In the genomic region with DNA sequence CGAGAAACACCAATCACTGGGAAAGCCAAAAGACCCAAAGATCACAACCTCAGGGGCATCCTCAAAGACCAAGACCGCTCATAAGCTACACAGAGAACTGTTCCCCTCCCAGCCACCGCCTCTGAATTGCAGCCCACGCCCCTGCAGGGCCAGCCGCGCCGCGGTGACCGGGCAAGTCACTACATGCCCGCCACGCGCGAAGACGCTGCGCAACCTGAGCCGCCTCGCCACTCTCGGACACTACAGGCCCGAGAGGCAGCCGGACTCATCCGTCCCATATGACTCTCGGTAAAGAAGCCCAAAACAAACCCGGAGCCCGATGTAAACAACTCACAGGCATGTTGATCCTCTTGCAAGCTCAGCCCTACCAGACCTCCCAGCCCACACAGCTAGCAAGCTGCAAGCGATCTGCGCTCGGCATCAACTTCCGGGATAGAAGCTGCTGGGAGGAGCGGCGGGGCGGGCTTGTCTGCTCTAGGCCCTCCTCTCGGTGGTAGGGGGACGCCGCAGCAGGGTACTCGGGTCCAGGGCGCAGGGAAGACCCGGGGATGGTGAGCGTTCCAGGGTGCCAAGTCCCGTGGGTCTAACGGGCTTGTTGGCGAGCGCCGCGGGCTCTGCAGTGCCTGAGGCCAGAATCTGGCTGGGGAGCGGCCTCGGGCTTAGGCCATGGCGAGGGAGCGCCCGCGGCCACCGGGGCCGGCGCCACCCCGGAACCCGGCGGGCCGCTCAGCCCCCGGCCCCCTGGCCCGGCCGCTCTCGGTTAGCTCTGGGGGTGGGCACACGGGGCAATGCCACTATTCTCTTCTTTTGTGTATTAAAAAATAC, we compare ENCODE assay signal across 8 cellular contexts. TPM values are rescaled to one million over a fixed set of nuclear protein-coding genes. Genes with fewer than 3 reads are reported as not detected.
DNase-seq lines count a peak whose midpoint lies in the region; ATAC-seq and TF ChIP-seq lines count a peak whose summit lies in the region.

A gene (minus strand): TSS at position 412 of the 825 bp plus-strand sequence. CDS start 72 bp downstream, at position 340.

- TF ChIP-seq CTCF in GM10248 (IDR thresholded peaks at IDR 0.05; ENCODE audit: control extremely low read depth, extremely low read depth, low read depth, missing control alignments) (no peak), osteoblast (IDR thresholded peaks at IDR 0.05; ENCODE audit: extremely low read depth, low read depth, low read length) (no peak), testis (IDR thresholded peaks at IDR 0.05) (no peak)

- H4K20me1 ChIP-seq in osteoblast (ENCODE audit: insufficient read depth, low read length): peaks cover 3% of the 10 kb centered on the region

- H3K4me3 ChIP-seq in osteoblast (ENCODE audit: insufficient read depth, low read length): peak within 1 kb of the TSS; percentile 83
- H3K4me3 ChIP-seq in testis: peak within 1 kb of the TSS; percentile 94 to 95

- H3K27me3 ChIP-seq in osteoblast (ENCODE audit: insufficient read depth, low read length): no peaks in the 10 kb centered on the region
- H3K27me3 ChIP-seq in testis: no peaks in the 10 kb centered on the region

- peak within 1 kb of the TSS; percentile 82 for H3K27ac ChIP-seq in osteoblast (ENCODE audit: low read depth, low read length)
- H3K27ac ChIP-seq in testis: peak within 1 kb of the TSS; percentile 96 to 99

- POLR2A ChIA-PET in GM10248 (lab: Yijun Ruan, JAX): interaction anchor here (0.7 to 1.0 kb wide), 3 partner anchors 9 to 86 kb away, joined by 3 read pairs; no protein-coding TSS in a partner anchor

- H3K36me3 Mint-ChIP-seq in activated naive CD4-positive, alpha-beta T cell treated with anti-CD3 and anti-CD28 coated beads, Interleukin-2, amount 50 U/mL, for 72 hours: peaks cover 18 to 26% of the 10 kb centered on the region in 2 donors

- peak within 1 kb of the TSS; percentile 84 for H3K4me2 ChIP-seq in osteoblast (ENCODE audit: insufficient read depth, low read length)

- intact Hi-C loops in testis (cut with DNase I; ENCODE audit: low total_unique reads): no loop called here

- peak within 1 kb of the TSS; percentile 97 to 99 for H3K27ac Mint-ChIP-seq in activated naive CD4-positive, alpha-beta T cell treated with anti-CD3 and anti-CD28 coated beads, Interleukin-2, amount 50 U/mL, for 72 hours

- peaks cover 0 to 5% of the 10 kb centered on the region in 2 donors for H3K9me3 Mint-ChIP-seq in activated naive CD4-positive, alpha-beta T cell treated with anti-CD3 and anti-CD28 coated beads, Interleukin-2, amount 50 U/mL, for 72 hours

- peak; percentile 46 for TF ChIP-seq POLR2A in testis (IDR thresholded peaks at IDR 0.05)

- H2AFZ ChIP-seq in osteoblast (ENCODE audit: low read length): peak within 1 kb of the TSS; percentile 89

- CTCF ChIA-PET in GM10248 (lab: Yijun Ruan, JAX): interaction anchor here (0.8 to 1.4 kb wide), 7 partner anchors 9 to 310 kb away, joined by 3 to 5 read pairs (median 4); no protein-coding TSS in a partner anchor

- no peaks in the 10 kb centered on the region for H3K9me3 ChIP-seq in osteoblast (ENCODE audit: low read depth, low read length)
- no peaks in the 10 kb centered on the region for H3K9me3 ChIP-seq in testis

- WGBS in testis, 2 donors: 1 to 2% methylated on average over 26 to 62 of the region's 62 CpGs

- H3K4me1 ChIP-seq in osteoblast (ENCODE audit: insufficient read depth, low read length) (peaks cover 23% of the 10 kb centered on the region), testis (peaks cover 5% of the 10 kb centered on the region)

- ATAC-seq in HG02623 (IDR thresholded peaks at IDR 0.05; ENCODE audit: unreplicated experiment): peak; percentile 86
- ATAC-seq in activated naive CD4-positive, alpha-beta T cell treated with anti-CD3 and anti-CD28 coated beads, Interleukin-2, amount 50 U/mL, for 72 hours: peak; percentile 91 to 98

- H3K79me2 ChIP-seq in osteoblast (ENCODE audit: insufficient read depth, low read length): peaks cover 48% of the 10 kb centered on the region

- H3K36me3 ChIP-seq in osteoblast (ENCODE audit: insufficient read depth, low read length) (peaks cover 28% of the 10 kb centered on the region), testis (ENCODE audit: low read depth, missing control alignments) (no peaks in the 10 kb centered on the region)

- DNase-seq in GM10248 (ENCODE audit: extremely low spot score): peak; percentile 91
- DNase-seq in NCI-H1105 (lab: John Stamatoyannopoulos, UW): peak; percentile 94
- DNase-seq in SKM-1 (lab: John Stamatoyannopoulos, UW; ENCODE audit: unreplicated experiment): peak; percentile 75
- DNase-seq in activated naive CD4-positive, alpha-beta T cell treated with anti-CD3 and anti-CD28 coated beads, Interleukin-2, amount 50 U/mL, for 72 hours (ENCODE audit: low spot score in 2 of 2): peak; percentile 85 to 88
- DNase-seq in glomerular visceral epithelial cell (ENCODE audit: extremely low spot score): peak; percentile 92
- peak; percentile 96 for DNase-seq in osteoblast (ENCODE audit: insufficient read length, low spot score, missing footprints)
- peak; percentile 96 for DNase-seq in testis

RNA-seq across cellular contexts. Expression of the gene that starts here (rescaled TPM):
- 100 to 1,000 TPM; 155 to 223 TPM for total RNA-seq in activated naive CD4-positive, alpha-beta T cell treated with anti-CD3 and anti-CD28 coated beads, Interleukin-2, amount 50 U/mL, for 72 hours
- total RNA-seq in osteoblast: 263 and 281 TPM in 2 replicates
- total RNA-seq in testis: 10 to 100 TPM; 34.3 to 46.6 TPM
- 69.7 TPM for polyA plus RNA-seq in testis (ENCODE audit: insufficient read depth, low read depth, low replicate concordance)

Comparison
In these comparisons a context has a peak if more than half of its experiments do, and no peak if none do; other contexts are left out.
1. Peak in every context shown above with its lines: DNase-seq, ATAC-seq, H3K4me3 ChIP-seq and H3K27ac ChIP-seq.